ENCODE assay signal across 5 cellular contexts in the genomic region with DNA sequence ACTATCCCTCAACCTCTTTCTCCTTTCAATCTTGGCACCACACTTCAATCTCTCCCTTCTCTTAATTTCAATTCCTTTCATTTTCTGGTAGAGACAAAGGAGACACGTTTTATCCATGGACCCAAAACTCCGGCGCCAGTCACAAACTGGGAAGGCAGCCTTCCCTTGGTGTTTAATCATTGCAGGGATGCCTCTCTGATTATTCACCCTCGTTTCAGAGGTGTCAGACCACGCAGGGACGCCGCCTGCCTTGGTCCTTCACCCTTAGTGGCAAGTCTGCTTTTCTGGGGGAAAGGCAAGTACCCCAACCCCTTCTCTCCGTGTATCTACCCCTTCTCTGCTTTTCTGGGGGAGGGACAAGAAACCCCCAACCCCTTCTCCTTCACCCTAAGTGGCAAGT. TPM values are rescaled to one million over a fixed set of nuclear protein-coding genes. Genes with fewer than 3 reads are reported as not detected.
"Had no signal": no experiment of that assay in that cellular context is flagged by ENCODE, and none has a peak within 500 bp of the region (broad histone marks: within the 10 kb centered on the region; RNA-seq: fewer than 3 reads in every experiment).

No MANE protein-coding gene starts in this region.

RNA-seq across cellular contexts. Expression of gene IZUMO1R, which starts 41.9 kb away (rescaled TPM):
- total RNA-seq: HepG2, HT-29, IMR-90, K562 had no signal
- polyA plus RNA-seq: HepG2, IgD-negative memory B cell, IMR-90, K562 had no signal
